1 cellular context compared by ENCODE assay signal in genomic region chr3:184561329-184562145, GRCh38.
TF ChIP-seq lines count a peak whose summit lies in the region.

Gene EPHB3, plus strand, starts transcription at chr3:184561785. Its CDS starts 451 bp downstream, at chr3:184562236.

TF ChIP-seq in liver, 16 proteins besides CTCF, POLR2A, EP300 and RAD21 (continued from another document):
- TF ChIP-seq ZBTB33 (IDR thresholded peaks at IDR 0.05) (no peak), JUND (IDR thresholded peaks at IDR 0.05) (no peak), RXRA (IDR thresholded peaks at IDR 0.05) (peak; percentile 54 to 69), ATF3 (IDR thresholded peaks at IDR 0.05) (no peak)
